Comparison of ENCODE assay signal across 10 cellular contexts in genomic region chr19:46818812-46819211, GRCh38. TPM values are rescaled to one million over a fixed set of nuclear protein-coding genes. Genes with fewer than 3 reads are reported as not detected.
DNase-seq lines count a peak whose midpoint lies in the region; ATAC-seq and TF ChIP-seq lines count a peak whose summit lies in the region.
"Had no signal": no experiment of that assay in that cellular context is flagged by ENCODE, and none has a peak within 500 bp of the region (broad histone marks: within the 10 kb centered on the region; RNA-seq: fewer than 3 reads in every experiment).

No MANE protein-coding gene starts in this region.

- H3K4me3 Mint-ChIP-seq in activated naive CD4-positive, alpha-beta T cell treated with anti-CD3 and anti-CD28 coated beads for 36 hours = no peak overlapping the region
- no peak overlapping the region for H3K4me3 Mint-ChIP-seq in stimulated activated naive B cell treated with anti-CD40 and anti-IgM and Interleukin-4, amounts not matched to agents 10 μg/mL and 1 μg/mL and 100 μg/mL, for 72 hours

- peak; percentile 16 for DNase-seq in activated naive CD4-positive, alpha-beta T cell treated with anti-CD3 and anti-CD28 coated beads for 36 hours
- no peak for DNase-seq in activated naive CD4-positive, alpha-beta T cell treated with anti-CD3 and anti-CD28 coated beads, Interleukin-2, amount 50 U/mL, for 16 hours
- DNase-seq in NAMALWA (ENCODE audit: low spot score) (peak; percentile 85), amniotic epithelial cell (ENCODE audit: low read depth) (peak; percentile 43), ovary (no peak)
- no peak for DNase-seq in stimulated activated naive B cell treated with anti-CD40 and anti-IgM and Interleukin-4, amounts not matched to agents 10 μg/mL and 1 μg/mL and 100 μg/mL, for 72 hours
- DNase-seq: adrenal gland had no signal

- intact Hi-C loops in activated naive CD4-positive, alpha-beta T cell treated with anti-CD3 and anti-CD28 coated beads for 36 hours (cut with micrococcal nuclease) = no loop called here
- intact Hi-C loops in ovary (cut with DNase I) = no loop called here

- no peak for TF ChIP-seq POLR2A in ovary (IDR thresholded peaks at IDR 0.05)

- no peak overlapping the region for H3K27ac ChIP-seq in ovary
- H3K27ac ChIP-seq: adrenal gland, C4-2B had no signal

- no peaks in the 10 kb centered on the region for H3K9me3 ChIP-seq in ovary
- H3K9me3 ChIP-seq: adrenal gland had no signal

- CTCF ChIA-PET in activated naive CD4-positive, alpha-beta T cell treated with anti-CD3 and anti-CD28 coated beads for 36 hours (lab: Charles Lee) = interaction anchor here (0.9 to 1.9 kb wide), 3 partner anchors 21 to 61 kb away, joined by 3 to 7 read pairs (median 4); no protein-coding TSS in a partner anchor

- TF ChIP-seq CTCF in ovary (IDR thresholded peaks at IDR 0.05) = no peak

- H3K27me3 Mint-ChIP-seq in activated naive CD4-positive, alpha-beta T cell treated with anti-CD3 and anti-CD28 coated beads for 36 hours (ENCODE audit: low read depth) = no peaks in the 10 kb centered on the region
- no peaks in the 10 kb centered on the region for H3K27me3 Mint-ChIP-seq in stimulated activated naive B cell treated with anti-CD40 and anti-IgM and Interleukin-4, amounts not matched to agents 10 μg/mL and 1 μg/mL and 100 μg/mL, for 72 hours

- 85 to 95% (median 95%) methylated on average over 2 of the region's 2 CpGs for WGBS in ovary, 3 donors

- ATAC-seq in stimulated activated naive B cell treated with anti-CD40 and anti-IgM and Interleukin-4, amounts not matched to agents 10 μg/mL and 1 μg/mL and 100 μg/mL, for 72 hours (replicated peaks) = no peak
- ATAC-seq in GM21515 (IDR thresholded peaks at IDR 0.05; ENCODE audit: unreplicated experiment) (no peak), HG03457 (IDR thresholded peaks at IDR 0.05; ENCODE audit: unreplicated experiment) (no peak)

- H3K4me1 ChIP-seq in ovary (ENCODE audit: insufficient read depth) = no peaks in the 10 kb centered on the region
- H3K4me1 ChIP-seq: adrenal gland had no signal

- no peaks in the 10 kb centered on the region for H3K36me3 ChIP-seq in ovary
- H3K36me3 ChIP-seq: adrenal gland had no signal

- TF ChIP-seq EP300 in ovary (IDR thresholded peaks at IDR 0.05) = no peak

- H3K36me3 Mint-ChIP-seq in activated naive CD4-positive, alpha-beta T cell treated with anti-CD3 and anti-CD28 coated beads for 36 hours (ENCODE audit: low read depth) = no peaks in the 10 kb centered on the region
- no peaks in the 10 kb centered on the region for H3K36me3 Mint-ChIP-seq in stimulated activated naive B cell treated with anti-CD40 and anti-IgM and Interleukin-4, amounts not matched to agents 10 μg/mL and 1 μg/mL and 100 μg/mL, for 72 hours

- H3K4me1 Mint-ChIP-seq in activated naive CD4-positive, alpha-beta T cell treated with anti-CD3 and anti-CD28 coated beads for 36 hours (ENCODE audit: low read depth) = peaks cover 28% of the 10 kb centered on the region
- peaks cover 21 to 31% of the 10 kb centered on the region in 2 donors for H3K4me1 Mint-ChIP-seq in stimulated activated naive B cell treated with anti-CD40 and anti-IgM and Interleukin-4, amounts not matched to agents 10 μg/mL and 1 μg/mL and 100 μg/mL, for 72 hours

- H3K27ac Mint-ChIP-seq in activated naive CD4-positive, alpha-beta T cell treated with anti-CD3 and anti-CD28 coated beads for 36 hours = no peak overlapping the region
- H3K27ac Mint-ChIP-seq in stimulated activated naive B cell treated with anti-CD40 and anti-IgM and Interleukin-4, amounts not matched to agents 10 μg/mL and 1 μg/mL and 100 μg/mL, for 72 hours = peak overlapping the region; percentile 31

- H3K27me3 ChIP-seq in ovary = no peaks in the 10 kb centered on the region
- H3K27me3 ChIP-seq: adrenal gland had no signal

- no peak overlapping the region for H3K4me3 ChIP-seq in ovary
- H3K4me3 ChIP-seq: adrenal gland had no signal

- H3K9me3 Mint-ChIP-seq in activated naive CD4-positive, alpha-beta T cell treated with anti-CD3 and anti-CD28 coated beads for 36 hours = no peaks in the 10 kb centered on the region
- no peaks in the 10 kb centered on the region for H3K9me3 Mint-ChIP-seq in stimulated activated naive B cell treated with anti-CD40 and anti-IgM and Interleukin-4, amounts not matched to agents 10 μg/mL and 1 μg/mL and 100 μg/mL, for 72 hours

RNA-seq across cellular contexts. Expression of gene SLC1A5, which starts 30.4 kb away (rescaled TPM):
- total RNA-seq in activated naive CD4-positive, alpha-beta T cell treated with anti-CD3 and anti-CD28 coated beads for 36 hours = 100 to 1,000 TPM; 139 TPM
- 100 to 1,000 TPM in 1 of 7 donors, 10 to 100 TPM in 6; 42.4 to 339 (median 65.1) TPM for total RNA-seq in ovary
- 10 to 100 TPM; 26.8 to 47.9 TPM for polyA plus RNA-seq in ovary

RNA-seq across cellular contexts. Expression of gene AP2S1, which starts 31.8 kb away (rescaled TPM):
- 100 to 1,000 TPM; 112 to 118 TPM for total RNA-seq in activated naive CD4-positive, alpha-beta T cell treated with anti-CD3 and anti-CD28 coated beads for 36 hours
- 10 to 100 TPM; 39.9 to 86.3 (median 57.0) TPM for total RNA-seq in ovary
- 10 to 100 TPM; 57.0 to 78.2 TPM for polyA plus RNA-seq in ovary

RNA-seq across cellular contexts. Expression of gene ARHGAP35, which starts 42.0 kb away (rescaled TPM):
- 1 to 10 TPM; 8.9 TPM for total RNA-seq in activated naive CD4-positive, alpha-beta T cell treated with anti-CD3 and anti-CD28 coated beads for 36 hours
- total RNA-seq in ovary = 10 to 100 TPM; 20.9 to 74.8 (median 51.2) TPM
- polyA plus RNA-seq in ovary = 10 to 100 TPM; 23.1 to 32.5 TPM

Comparison
In these comparisons a context has a peak if more than half of its experiments do, and no peak if none do; other contexts are left out.
1. DNase-seq: peak in activated naive CD4-positive, alpha-beta T cell treated with anti-CD3 and anti-CD28 coated beads for 36 hours (single experiment), NAMALWA (single experiment) and amniotic epithelial cell (single experiment); none in activated naive CD4-positive, alpha-beta T cell treated with anti-CD3 and anti-CD28 coated beads, Interleukin-2, amount 50 U/mL, for 16 hours (single experiment), stimulated activated naive B cell treated with anti-CD40 and anti-IgM and Interleukin-4, amounts not matched to agents 10 μg/mL and 1 μg/mL and 100 μg/mL, for 72 hours (single experiment) and ovary (0 of 5).